Comparison of ENCODE assay signal across 8 cellular contexts in the genomic region with DNA sequence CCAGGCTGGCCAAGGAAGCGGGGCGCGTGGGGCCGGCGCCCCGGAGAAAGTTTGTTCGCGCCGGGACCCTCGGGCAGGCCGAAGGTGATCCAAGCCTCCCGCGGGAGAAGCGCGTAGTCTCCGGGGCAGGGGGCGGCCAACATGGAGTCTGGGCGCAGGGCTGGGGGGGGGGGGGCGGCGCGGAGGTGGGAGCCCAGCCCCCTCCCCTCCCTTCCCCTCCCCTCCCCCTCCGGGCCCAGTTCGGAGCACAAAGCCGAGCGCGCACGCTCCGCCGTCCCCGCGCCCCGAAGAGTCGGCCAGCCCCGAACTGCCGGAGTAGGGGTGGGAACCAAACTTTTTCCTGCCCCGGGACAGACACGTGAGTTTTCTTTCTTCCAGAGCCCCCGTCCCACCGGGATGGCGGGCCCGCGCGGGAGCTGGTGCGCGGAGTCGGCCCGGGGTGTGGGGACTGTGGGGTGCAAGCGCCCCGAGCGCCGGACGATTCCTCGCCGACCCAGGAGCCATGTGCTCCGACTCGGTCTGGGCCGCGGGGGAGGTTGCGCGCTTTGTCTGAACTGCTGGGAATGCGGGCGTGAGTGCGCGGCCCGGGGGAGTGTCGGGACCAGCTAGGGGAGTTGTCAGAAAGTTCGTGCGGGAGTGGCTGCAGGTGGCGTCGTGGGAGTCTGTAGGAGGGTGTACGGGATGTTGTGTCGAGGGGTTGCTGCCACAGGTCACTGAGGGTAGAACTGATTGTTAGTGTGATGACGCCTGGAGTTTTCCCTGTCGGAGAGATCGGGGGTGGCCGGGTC. TPM values are rescaled to one million over a fixed set of nuclear protein-coding genes. Genes with fewer than 3 reads are reported as not detected.
A peak's percentile ranks its signal among the peaks of the same experiment; 100 is the strongest.
DNase-seq lines count a peak whose midpoint lies in the region; ATAC-seq, FAIRE-seq and TF ChIP-seq lines count a peak whose summit lies in the region.

No MANE protein-coding gene starts in this region.

- FAIRE-seq in A549 (lab: Jason Lieb, UNC) (no peak), D721Med (lab: Jason Lieb, UNC) (no peak)

- CTCF ChIA-PET in A549 (lab: Yijun Ruan, JAX) (interaction anchor here (1.2 to 2.3 kb wide), 2 partner anchors 16 to 31 kb away, joined by 3 to 18 read pairs; partner anchors contain the start of gene RAB5IF), RWPE1 (lab: Yijun Ruan, JAX) (interaction anchor here (0.6 to 1.1 kb wide), 6 partner anchors 24 to 312 kb away, joined by 3 to 8 read pairs (median 4); partner anchors contain the start of gene RAB5IF)

- intact Hi-C loops in left ventricle myocardium inferior (cut with micrococcal nuclease) = no loop called here

- TF ChIP-seq CTCF in A549 (IDR thresholded peaks at IDR 0.05) (no peak), GM20000 (IDR thresholded peaks at IDR 0.05; ENCODE audit: extremely low read depth, missing control alignments) (no peak), RWPE1 (conservative IDR thresholded peaks at IDR 0.05; ENCODE audit: low read depth) (no peak), left ventricle myocardium inferior (IDR thresholded peaks at IDR 0.05; ENCODE audit: borderline replicate concordance) (no peak), D721Med (IDR thresholded peaks at IDR 0.05; ENCODE audit: insufficient read depth, missing control alignments) (no peak)

- H3K4me3 ChIP-seq in A549 = peak overlapping the region; percentile 86
- peak overlapping the region; percentile 96 for H3K4me3 ChIP-seq in left ventricle myocardium inferior

- H3K27me3 ChIP-seq in left ventricle myocardium inferior (ENCODE audit: low read depth) = no peaks in the 10 kb centered on the region

- peak; percentile 40 to 70; a peak in 5 of 6 replicates for ATAC-seq in A549
- ATAC-seq in GM21367 (IDR thresholded peaks at IDR 0.05; ENCODE audit: unreplicated experiment) = no peak

- POLR2A ChIA-PET in A549 (lab: Yijun Ruan, JAX) = no interaction called here
- POLR2A ChIA-PET in RWPE1 (lab: Yijun Ruan, JAX; ENCODE audit: low non-redundant PET) = interaction anchor here (0.6 kb wide), 1 partner anchor 179 kb away, joined by 4 read pairs; no protein-coding TSS in a partner anchor

- peak overlapping the region; percentile 70 to 93 for H3K27ac ChIP-seq in A549
- peak overlapping the region; percentile 81 for H3K27ac ChIP-seq in RWPE1
- H3K27ac ChIP-seq in left ventricle myocardium inferior (replicated peaks) = peak overlapping the region; percentile 91

- H3K4me2 ChIP-seq in A549 = peak overlapping the region; percentile 97

- peak; percentile 46 for DNase-seq in A549 (ENCODE audit: low read depth in 1 of 2, low spot score in 1 of 2)
- DNase-seq in GM20000 (ENCODE audit: low spot score) = peak; percentile 57
- DNase-seq in RWPE1 (ENCODE audit: low spot score) = peak; percentile 79
- DNase-seq in activated naive CD4-positive, alpha-beta T cell treated with anti-CD3 and anti-CD28 coated beads, Interleukin-2, amount 50 U/mL, for 16 hours = peak; percentile 62
- peak; percentile 42 for DNase-seq in left ventricle myocardium inferior
- peak; percentile 18 for DNase-seq in renal cortical epithelial cell (ENCODE audit: low read depth)
- no peak for DNase-seq in D721Med (ENCODE audit: insufficient read length, low spot score)

- H3K36me3 ChIP-seq in left ventricle myocardium inferior = peaks cover 7% of the 10 kb centered on the region

- H3K9me3 ChIP-seq in A549 (no peaks in the 10 kb centered on the region), left ventricle myocardium inferior (replicated peaks) (no peaks in the 10 kb centered on the region)

- H3K4me1 ChIP-seq in A549 (peaks cover 15% of the 10 kb centered on the region), left ventricle myocardium inferior (peaks cover 45% of the 10 kb centered on the region)

- TF ChIP-seq POLR2A in A549 (IDR thresholded peaks at IDR 0.05; ENCODE audit: low read length) = no peak

- no peak for TF ChIP-seq EP300 in A549 (IDR thresholded peaks at IDR 0.05)

- TF ChIP-seq RAD21 in A549 (conservative IDR thresholded peaks at IDR 0.05 in 1 of 2, IDR thresholded peaks at IDR 0.05 in 1 of 2) = no peak

- 9% methylated on average over 19 of the region's 76 CpGs for WGBS in A549 (ENCODE audit: missing lambda C conversion rate)

TF ChIP-seq in A549, 52 proteins besides CTCF, POLR2A, EP300 and RAD21:
- TF ChIP-seq ZSCAN20 (CRISPR knock-in tag; IDR thresholded peaks at IDR 0.05) (no peak), MAX (IDR thresholded peaks at IDR 0.05) (peak; percentile 91), E2F6 (IDR thresholded peaks at IDR 0.05; ENCODE audit: borderline replicate concordance, low read depth) (peak; percentile 87), HOXB13 (CRISPR knock-in tag; IDR thresholded peaks at IDR 0.05; ENCODE audit: low read depth) (no peak), EHF (CRISPR knock-in tag; IDR thresholded peaks at IDR 0.05) (no peak), FOSB (CRISPR knock-in tag; IDR thresholded peaks at IDR 0.05) (no peak), PHF8 (IDR thresholded peaks at IDR 0.05; ENCODE audit: borderline replicate concordance, low read depth) (no peak), CHD2 (IDR thresholded peaks at IDR 0.05; ENCODE audit: low read length, partially characterized antibody) (no peak), TFCP2L1 (CRISPR knock-in tag; IDR thresholded peaks at IDR 0.05) (no peak), BCL3 (IDR thresholded peaks at IDR 0.05) (no peak), ESRRA (IDR thresholded peaks at IDR 0.05; ENCODE audit: borderline replicate concordance, low read length) (no peak)

RNA-seq across cellular contexts. Expression of gene TGIF2, which starts 1.1 kb away (rescaled TPM):
- polyA plus RNA-seq in A549 (2011; rRNA removed) (5.1 and 5.5 TPM in 2 replicates), A549 (2017; fragmentation: RNase III; extraction: RNeasy Plus Mini Kit Qiagen cat#74134 plus additional on column Dnase treatment) (4.0 to 4.9 TPM (median 4.1 TPM) in 3 replicates)
- polyA plus RNA-seq in A549 (2012; cell fraction: cytosol; rRNA removed) = 5.7 and 10.6 TPM in 2 replicates
- 5.8 and 7.6 TPM in 2 replicates for polyA plus RNA-seq in A549 (2012; cell fraction: nucleus; rRNA removed)
- 4.2 and 5.7 TPM in 2 replicates for polyA minus RNA-seq in A549 (2011; rRNA and poly(A)+ RNA removed)
- total RNA-seq in left ventricle myocardium inferior (5.8 TPM), renal cortical epithelial cell (13.4 and 21.5 TPM in 2 replicates)

RNA-seq across cellular contexts. Expression of gene RAB5IF, which starts 31.1 kb away (rescaled TPM):
- 344 and 345 TPM in 2 replicates for polyA plus RNA-seq in A549 (2011; rRNA removed)
- polyA plus RNA-seq in A549 (2012; cell fraction: cytosol; rRNA removed) = 190 and 214 TPM in 2 replicates
- polyA plus RNA-seq in A549 (2012; cell fraction: nucleus; rRNA removed) = 91.4 and 144 TPM in 2 replicates
- polyA plus RNA-seq in A549 (2017; fragmentation: RNase III; extraction: RNeasy Plus Mini Kit Qiagen cat#74134 plus additional on column Dnase treatment) = 234 to 255 TPM (median 246 TPM) in 3 replicates
- 80.7 and 107 TPM in 2 replicates for polyA minus RNA-seq in A549 (2011; rRNA and poly(A)+ RNA removed)
- total RNA-seq in left ventricle myocardium inferior = 56.5 TPM
- 97.6 and 117 TPM in 2 replicates for total RNA-seq in renal cortical epithelial cell

RNA-seq across cellular contexts. Expression of gene MYL9, which starts 33.2 kb away (rescaled TPM):
- polyA plus RNA-seq in A549 (2011; rRNA removed) = 1.9 and 2.2 TPM in 2 replicates
- polyA plus RNA-seq in A549 (2012; cell fraction: cytosol; rRNA removed) = 4.9 and 6.5 TPM in 2 replicates
- polyA plus RNA-seq in A549 (2012; cell fraction: nucleus; rRNA removed) = 3.9 and 5.8 TPM in 2 replicates
- 29.5 to 37.3 TPM (median 34.0 TPM) in 3 replicates for polyA plus RNA-seq in A549 (2017; fragmentation: RNase III; extraction: RNeasy Plus Mini Kit Qiagen cat#74134 plus additional on column Dnase treatment)
- 3.5 and 3.6 TPM in 2 replicates for polyA minus RNA-seq in A549 (2011; rRNA and poly(A)+ RNA removed)
- 1,345 TPM for total RNA-seq in left ventricle myocardium inferior
- total RNA-seq in renal cortical epithelial cell = 1.6 and 3.5 TPM in 2 replicates

Comparison
In these comparisons a context has a peak if more than half of its experiments do, and no peak if none do; other contexts are left out.
1. RNA of gene MYL9, which starts 33.2 kb away (total RNA-seq): 1,345 TPM in left ventricle myocardium inferior (single experiment); 1.6 to 3.5 TPM in renal cortical epithelial cell; every median in the first group is over 100 times any median in the second.
2. Peak in every context shown above with its lines, with median percentiles within 50 percentile points of each other: H3K27ac ChIP-seq.